Comparison of ENCODE assay signal across 2 cellular contexts in genomic region chr11:24900524-24900923, GRCh38.
TF ChIP-seq lines count a peak whose summit lies in the region.

No MANE protein-coding gene starts in this region.

TF ChIP-seq in liver, 16 proteins besides CTCF, POLR2A, EP300 and RAD21 (continued from another document):
- TF ChIP-seq REST (IDR thresholded peaks at IDR 0.05) (no peak), HNF4G (IDR thresholded peaks at IDR 0.05) (no peak)

TF ChIP-seq in HepG2, 621 proteins besides CTCF, POLR2A, EP300 and RAD21 (continued from another document):
- no peak for TF ChIP-seq HNRNPL (IDR thresholded peaks at IDR 0.05; ENCODE audit: low read depth, low read length)
- no peak for TF ChIP-seq ZNF546 (CRISPR knock-in tag; conservative IDR thresholded peaks at IDR 0.05)
- TF ChIP-seq FOXA3 (CRISPR knock-in tag; IDR thresholded peaks at IDR 0.05) = no peak
- no peak for TF ChIP-seq PHF20 (CRISPR knock-in tag; IDR thresholded peaks at IDR 0.05)
- no peak for TF ChIP-seq ZBTB39 (CRISPR knock-in tag; IDR thresholded peaks at IDR 0.05)
- no peak for TF ChIP-seq ZNF282 (IDR thresholded peaks at IDR 0.05; ENCODE audit: partially characterized antibody)
- TF ChIP-seq KLF12 (CRISPR knock-in tag; IDR thresholded peaks at IDR 0.05; ENCODE audit: borderline replicate concordance) = no peak
- no peak for TF ChIP-seq KLF13 (CRISPR knock-in tag; IDR thresholded peaks at IDR 0.05)
- no peak for TF ChIP-seq KMT2A (CRISPR knock-in tag; IDR thresholded peaks at IDR 0.05)
- TF ChIP-seq ZNF770 (CRISPR knock-in tag; IDR thresholded peaks at IDR 0.05) = no peak
- TF ChIP-seq NBN (conservative IDR thresholded peaks at IDR 0.05) = no peak
- no peak for TF ChIP-seq IKZF5 (CRISPR knock-in tag; IDR thresholded peaks at IDR 0.05)
- TF ChIP-seq ZNF251 (CRISPR knock-in tag; IDR thresholded peaks at IDR 0.05) = no peak
- TF ChIP-seq ZFP1 (CRISPR knock-in tag; IDR thresholded peaks at IDR 0.05) = no peak
- TF ChIP-seq LBX2 (CRISPR knock-in tag; IDR thresholded peaks at IDR 0.05; ENCODE audit: borderline replicate concordance) = no peak
- TF ChIP-seq MEIS2 (CRISPR knock-in tag; IDR thresholded peaks at IDR 0.05) = no peak
